Comparison of ENCODE assay signal across 8 cellular contexts in genomic region chr7:152076324-152076821, GRCh38. TPM values are rescaled to one million over a fixed set of nuclear protein-coding genes. Genes with fewer than 3 reads are reported as not detected.
DNase-seq lines count a peak whose midpoint lies in the region; ATAC-seq and TF ChIP-seq lines count a peak whose summit lies in the region.

No MANE protein-coding gene starts in this region.

- POLR2A ChIA-PET in BJ (lab: Charles Lee) = no interaction called here

- H3K27me3 ChIP-seq in BJ (ENCODE audit: control insufficient read depth, insufficient read depth, low read length) (no peaks in the 10 kb centered on the region), H9 (ENCODE audit: insufficient read depth, low read length) (no peaks in the 10 kb centered on the region), adipocyte (replicated peaks; ENCODE audit: control insufficient read depth, insufficient read depth, low read length) (no peaks in the 10 kb centered on the region), kidney epithelial cell (ENCODE audit: control insufficient read depth, insufficient read depth, low read length) (no peaks in the 10 kb centered on the region)

- H3K4me1 ChIP-seq in H9 (ENCODE audit: insufficient read depth, low read length) (no peaks in the 10 kb centered on the region; the same call in 1 of the 2 replicates), adipocyte (ENCODE audit: control insufficient read depth, insufficient read depth, low read length) (peaks cover 15% of the 10 kb centered on the region)

- H3K4me3 ChIP-seq in BJ (ENCODE audit: low read depth, low read length) (no peak overlapping the region), adipocyte (ENCODE audit: low read length) (no peak overlapping the region), kidney epithelial cell (ENCODE audit: low read depth, low read length) (no peak overlapping the region)

- H4K5ac ChIP-seq in H9 (ENCODE audit: insufficient read length, low read depth, low read length) = no peak overlapping the region

- H3K9me3 ChIP-seq in H9 (ENCODE audit: control insufficient read depth, low read depth, low read length) (no peaks in the 10 kb centered on the region), adipocyte (ENCODE audit: control insufficient read depth, low read length) (no peaks in the 10 kb centered on the region)

- H2BK15ac ChIP-seq in H9 (ENCODE audit: low read depth, low read length) = no peak overlapping the region

- H3K4ac ChIP-seq in H9 (ENCODE audit: low read depth, low read length) = no peak overlapping the region

- no peak overlapping the region for H3K4me2 ChIP-seq in H9 (ENCODE audit: insufficient read depth, insufficient read length, low read length)

- no peaks in the 10 kb centered on the region; a peak in 1 of 5 replicates for H3K9me3 Mint-ChIP-seq in H9

- H3K56ac ChIP-seq in H9 (ENCODE audit: insufficient read length, low read depth, low read length) = no peak overlapping the region

- no peak for DNase-seq in BJ (ENCODE audit: low read depth)
- peak; percentile 67 for DNase-seq in H9
- peak; percentile 12 for DNase-seq in adipocyte (ENCODE audit: low read depth)
- no peak for DNase-seq in kidney epithelial cell (ENCODE audit: low read depth)
- no peak for DNase-seq in HPDE6-E6E7 (ENCODE audit: extremely low spot score)
- no peak for DNase-seq in AG08396 (ENCODE audit: low spot score)
- DNase-seq in NCI-H1092 (lab: John Stamatoyannopoulos, UW) = no peak

- no peak overlapping the region for H2AFZ ChIP-seq in H9 (ENCODE audit: low read length)

- no peak overlapping the region for H2BK20ac ChIP-seq in H9 (ENCODE audit: low read depth, low read length, poor library complexity, severe bottlenecking)

- H3K79me1 ChIP-seq in H9 (ENCODE audit: insufficient read depth, low read depth, low read length, poor library complexity, severe bottlenecking) = no peaks in the 10 kb centered on the region

- no peak overlapping the region; a peak in 2 of 5 replicates for H3K4me3 Mint-ChIP-seq in H9

- CTCF ChIA-PET in BJ (lab: Yijun Ruan, JAX) = interaction anchor here (1.9 kb wide), 1 partner anchor 19 kb away, joined by 4 read pairs; no protein-coding TSS in a partner anchor

- no peaks in the 10 kb centered on the region for H3K36me3 Mint-ChIP-seq in H9 (ENCODE audit: insufficient read depth in 1 of 3, low read depth in 3 of 3)

- H2BK12ac ChIP-seq in H9 (ENCODE audit: insufficient read length, low read depth, low read length) = no peak overlapping the region

- peaks cover 67 to 69% of the 10 kb centered on the region in 2 experiments for H3K4me1 Mint-ChIP-seq in H9

- H3K23me2 ChIP-seq in H9 (ENCODE audit: insufficient read length, low read depth, low read length, poor library complexity, severe bottlenecking) = no peaks in the 10 kb centered on the region

- no peaks in the 10 kb centered on the region for H3K36me3 ChIP-seq in BJ (ENCODE audit: control insufficient read depth, insufficient read depth, low read length)
- H3K36me3 ChIP-seq in adipocyte (ENCODE audit: control insufficient read depth, insufficient read depth, low read length, severe bottlenecking) = no peaks in the 10 kb centered on the region
- H3K36me3 ChIP-seq in kidney epithelial cell (ENCODE audit: control insufficient read depth, insufficient read depth, low read length) = no peaks in the 10 kb centered on the region

- no peaks in the 10 kb centered on the region for H3K79me2 ChIP-seq in H9 (ENCODE audit: insufficient read depth, low read length)

- no peak overlapping the region for H3K23ac ChIP-seq in H9 (ENCODE audit: insufficient read length, low read depth, low read length)

- WGBS in H9 (ENCODE audit: extremely low coverage, insufficient read length, low lambda C conversion rate) = no CpG with 5 or more reads among the region's 8 CpGs

- H3K9ac ChIP-seq in H9 (ENCODE audit: extremely low read depth, insufficient read length, low read length) (no peak overlapping the region), adipocyte (ENCODE audit: low read length) (no peak overlapping the region)

- H3K18ac ChIP-seq in H9 (ENCODE audit: insufficient read length, low read depth, low read length) = peak overlapping the region; percentile 67

- H3K14ac ChIP-seq in H9 (ENCODE audit: insufficient read depth, low read length) = no peak overlapping the region; the same call in 1 of the 2 replicates

- no peak overlapping the region for H2AK5ac ChIP-seq in H9 (ENCODE audit: insufficient read length, low read length)

- no peak overlapping the region for H2BK120ac ChIP-seq in H9 (ENCODE audit: low read depth, low read length, poor library complexity, severe bottlenecking)

- ATAC-seq in GM18498 (IDR thresholded peaks at IDR 0.05; ENCODE audit: unreplicated experiment) = no peak

- TF ChIP-seq CTCF in BJ (IDR thresholded peaks at IDR 0.05; ENCODE audit: insufficient read depth, low read depth, low read length) (peak; percentile 36), H9 (conservative IDR thresholded peaks at IDR 0.05) (peak; percentile 76), kidney epithelial cell (IDR thresholded peaks at IDR 0.05; ENCODE audit: insufficient read depth, low read length, poor library complexity, severe bottlenecking) (peak; percentile 58)

- H4K91ac ChIP-seq in H9 (ENCODE audit: insufficient read length, low read depth, low read length) = no peak overlapping the region

- H4K8ac ChIP-seq in H9 (replicated peaks; ENCODE audit: insufficient read length, low read depth, low read length) = no peak overlapping the region

- H4K20me1 ChIP-seq in H9 (ENCODE audit: control insufficient read depth, insufficient read depth, insufficient read length) = no peaks in the 10 kb centered on the region

- peak overlapping the region; percentile 55 for H2BK5ac ChIP-seq in H9 (ENCODE audit: insufficient read length, low read length)

- H3K27ac ChIP-seq in H9 (ENCODE audit: insufficient read length, low read depth, low read length) = no peak overlapping the region

- peak overlapping the region; percentile 29 to 57 (median 48); a peak in 6 of 7 replicates for H3K27ac Mint-ChIP-seq in H9

- H3T11ph ChIP-seq in H9 (ENCODE audit: low read length) = no peak overlapping the region

- no peaks in the 10 kb centered on the region for H3K27me3 Mint-ChIP-seq in H9 (ENCODE audit: low read depth)

RNA-seq across cellular contexts. Expression of gene GALNT11, which starts 50.9 kb away (rescaled TPM):
- polyA plus RNA-seq in BJ (2011; rRNA removed) = 18.7 and 28.8 TPM in 2 replicates
- polyA minus RNA-seq in BJ (2011; rRNA and poly(A)+ RNA removed) = 7.7 and 9.3 TPM in 2 replicates
- total RNA-seq in H9 (2021) (21.0 and 24.1 TPM in 2 replicates), kidney epithelial cell (29.2 and 36.0 TPM in 2 replicates)

Comparison
In these comparisons a context has a peak if more than half of its experiments do, and no peak if none do; other contexts are left out.
1. DNase-seq: peak in H9 (single experiment) and adipocyte (single experiment); none in BJ (single experiment), kidney epithelial cell (single experiment), HPDE6-E6E7 (single experiment), AG08396 (single experiment) and NCI-H1092 (single experiment).
2. Peak in every context shown above with its lines, with median percentiles within 50 percentile points of each other: CTCF ChIP-seq.